Comparison of ENCODE assay signal across 8 cellular contexts in the genomic region with DNA sequence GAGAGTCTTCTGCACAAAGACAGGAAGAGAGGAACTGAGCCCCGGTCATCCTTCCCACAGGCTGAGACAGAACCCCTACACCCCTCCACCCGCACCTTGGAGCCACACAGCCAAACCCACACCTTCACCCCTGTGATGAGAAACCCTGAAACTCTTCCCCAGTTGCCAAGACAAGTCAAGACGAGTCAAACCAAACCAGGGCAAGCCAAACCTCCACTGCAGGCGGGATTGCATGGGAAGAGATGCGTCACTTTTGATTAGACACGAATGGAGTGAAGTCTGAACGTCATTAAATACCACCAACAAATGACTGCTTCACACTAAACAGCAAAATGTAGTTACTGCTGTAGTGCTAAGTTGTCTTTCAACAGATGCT.
DNase-seq lines count a peak whose midpoint lies in the region; ATAC-seq and TF ChIP-seq lines count a peak whose summit lies in the region.
"Had no signal": no experiment of that assay in that cellular context is flagged by ENCODE, and none has a peak within 500 bp of the region (broad histone marks: within the 10 kb centered on the region; RNA-seq: fewer than 3 reads in every experiment).

No MANE protein-coding gene starts in this region.

- intact Hi-C loops in esophagus muscularis mucosa (cut with DNase I): loop anchor here (10.0 kb wide), 1 partner anchor 294 kb away; no protein-coding TSS in a partner anchor
- intact Hi-C loops in sigmoid colon (cut with DNase I): loop anchor here (1.0 to 5.0 kb wide), 3 partner anchors 48 to 118 kb away; no protein-coding TSS in a partner anchor

- DNase-seq in GM04504 (ENCODE audit: low read depth): peak; percentile 35
- peak; percentile 57 for DNase-seq in MG63
- no peak for DNase-seq in esophagus muscularis mucosa (ENCODE audit: extremely low spot score)
- no peak for DNase-seq in sigmoid colon
- DNase-seq in SHP77 treated with DMSO at 0.1 percent for 48 hours (lab: John Stamatoyannopoulos, UW): no peak
- no peak for DNase-seq in foreskin melanocyte
- DNase-seq: NCI-H510A had no signal

- peaks cover 16 to 36% (median 34%) of the 10 kb centered on the region in 4 donors for H3K4me1 ChIP-seq in esophagus muscularis mucosa
- H3K4me1 ChIP-seq in sigmoid colon: peaks cover 0 to 36% (median 17%) of the 10 kb centered on the region in 4 donors

- H3K4me3 ChIP-seq in MG63: no peak overlapping the region
- no peak overlapping the region for H3K4me3 ChIP-seq in esophagus muscularis mucosa
- no peak overlapping the region for H3K4me3 ChIP-seq in sigmoid colon

- ATAC-seq in GM18861 (IDR thresholded peaks at IDR 0.05; ENCODE audit: unreplicated experiment): no peak

- no peak for TF ChIP-seq POLR2A in esophagus muscularis mucosa (IDR thresholded peaks at IDR 0.05; ENCODE audit: low read depth)
- TF ChIP-seq POLR2A in sigmoid colon (IDR thresholded peaks at IDR 0.05): no peak

- 62% methylated on average over 6 of the region's 7 CpGs for WGBS in esophagus muscularis mucosa
- 68 to 74% methylated on average over 7 of the region's 7 CpGs for WGBS in sigmoid colon, 2 donors

- no peaks in the 10 kb centered on the region for H3K9me3 ChIP-seq in MG63
- no peaks in the 10 kb centered on the region for H3K9me3 ChIP-seq in esophagus muscularis mucosa
- no peaks in the 10 kb centered on the region for H3K9me3 ChIP-seq in sigmoid colon

- H3K27me3 ChIP-seq in MG63: no peaks in the 10 kb centered on the region
- H3K27me3 ChIP-seq in esophagus muscularis mucosa: no peaks in the 10 kb centered on the region
- H3K27me3 ChIP-seq in sigmoid colon: no peaks in the 10 kb centered on the region

- H3K27ac ChIP-seq in esophagus muscularis mucosa (replicated peaks in 1 of 4) (peak overlapping the region; percentile 36 to 83 (median 61)), sigmoid colon (peak overlapping the region; percentile 3 to 73 (median 61))

- TF ChIP-seq CTCF in esophagus muscularis mucosa (IDR thresholded peaks at IDR 0.05) (no peak), sigmoid colon (IDR thresholded peaks at IDR 0.05) (no peak)

- no peak for TF ChIP-seq EP300 in esophagus muscularis mucosa (IDR thresholded peaks at IDR 0.05)
- no peak for TF ChIP-seq EP300 in sigmoid colon (IDR thresholded peaks at IDR 0.05)

- H3K36me3 ChIP-seq in MG63 (peaks cover 14% of the 10 kb centered on the region), esophagus muscularis mucosa (peaks cover 18 to 95% (median 50%) of the 10 kb centered on the region in 4 donors), sigmoid colon (peaks cover 0 to 74% (median 17%) of the 10 kb centered on the region in 4 donors)

Comparison
In these comparisons a context has a peak if more than half of its experiments do, and no peak if none do; other contexts are left out.
1. DNase-seq: peak in GM04504 (single experiment) and MG63 (single experiment); none in esophagus muscularis mucosa (single experiment), sigmoid colon (single experiment), SHP77 treated with DMSO at 0.1 percent for 48 hours (single experiment) and foreskin melanocyte (single experiment).